Comparison of ENCODE assay signal across 24 cellular contexts in the genomic region with DNA sequence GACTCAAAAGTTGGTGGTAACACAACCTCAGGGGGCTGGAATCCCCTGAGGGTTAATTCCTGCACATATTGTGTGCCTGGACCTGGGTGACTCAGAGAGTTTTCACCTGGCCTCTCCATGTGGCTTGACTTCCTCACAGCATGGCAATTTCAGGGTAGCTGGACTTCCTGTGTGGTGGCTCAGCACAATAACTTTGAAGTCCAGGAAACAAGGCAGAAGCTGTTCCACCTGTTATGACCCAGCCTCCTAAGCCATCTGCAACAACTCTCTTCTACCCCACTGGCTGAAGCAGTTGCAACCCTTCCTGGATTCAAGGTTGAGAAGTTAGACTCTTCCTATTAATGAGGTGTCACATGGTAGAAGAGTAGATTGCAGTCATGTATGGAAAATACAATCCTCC.
"Had no signal": no experiment of that assay in that cellular context is flagged by ENCODE, and none has a peak within 500 bp of the region (broad histone marks: within the 10 kb centered on the region; RNA-seq: fewer than 3 reads in every experiment).

No MANE protein-coding gene starts in this region.

- H3K27ac Mint-ChIP-seq: activated CD4-positive, alpha-beta memory T cell treated with anti-CD3 and anti-CD28 coated beads, Interleukin-2, amount 10 ng/mL, durations not matched to agents 7 days and 5 days; activated CD4-positive, alpha-beta T cell treated with anti-CD3 and anti-CD28 coated beads, Interleukin-2, amount 10 ng/mL, durations not matched to agents 24 days and 14 days; activated naive CD8-positive, alpha-beta T cell; activated T-helper 1 cell treated with anti-CD3 and anti-CD28 coated beads, Interleukin-12 subunit alpha, Interleukin-12 subunit beta, Interleukin-2, Interleukin-4 antibody, amounts not matched to agents 30 ng/mL and 10 ng/mL and 1 ng/mL, durations not matched to agents 14 hours and 24 hours and 36 hours; mesothelial cell of epicardium; nephron progenitor cell; stimulated activated naive CD8-positive, alpha-beta T cell treated with anti-CD3 and anti-CD28 coated beads, Interleukin-15, Interleukin-2, amounts not matched to agents 100 ng/mL and 50 ng/mL, for 24 hours had no signal

- H3K9me3 Mint-ChIP-seq: central memory CD8-positive, alpha-beta T cell had no signal

- H3K36me3 Mint-ChIP-seq: mesothelial cell of epicardium had no signal

- H3K4me1 ChIP-seq: breast epithelium, colonic mucosa, pancreas, psoas muscle, right atrium auricular region, spleen, tibial artery had no signal

- ATAC-seq: activated CD4-positive, CD25-positive, alpha-beta regulatory T cell treated with anti-CD3 and anti-CD28 coated beads, Interleukin-2, amount 50 U/mL, for 24 hours; left ventricle myocardium superior; pancreas; psoas muscle had no signal

- H3K4me3 Mint-ChIP-seq: activated CD4-positive, alpha-beta memory T cell treated with anti-CD3 and anti-CD28 coated beads, Interleukin-2, amount 10 ng/mL, durations not matched to agents 7 days and 5 days; activated CD4-positive, alpha-beta T cell treated with anti-CD3 and anti-CD28 coated beads, Interleukin-2, amount 10 ng/mL, durations not matched to agents 24 days and 14 days; activated naive CD8-positive, alpha-beta T cell; activated T-helper 1 cell treated with anti-CD3 and anti-CD28 coated beads, Interleukin-12 subunit alpha, Interleukin-12 subunit beta, Interleukin-2, Interleukin-4 antibody, amounts not matched to agents 30 ng/mL and 10 ng/mL and 1 ng/mL, durations not matched to agents 14 hours and 24 hours and 36 hours; central memory CD8-positive, alpha-beta T cell; mesothelial cell of epicardium; nephron progenitor cell; stimulated activated naive CD8-positive, alpha-beta T cell treated with anti-CD3 and anti-CD28 coated beads, Interleukin-15, Interleukin-2, amounts not matched to agents 100 ng/mL and 50 ng/mL, for 24 hours had no signal

- H3K9me3 ChIP-seq: colonic mucosa, pancreas, psoas muscle, tibial artery had no signal

- H3K27me3 Mint-ChIP-seq: activated CD4-positive, alpha-beta memory T cell treated with anti-CD3 and anti-CD28 coated beads, Interleukin-2, amount 10 ng/mL, durations not matched to agents 7 days and 5 days; activated CD4-positive, alpha-beta T cell treated with anti-CD3 and anti-CD28 coated beads, Interleukin-2, amount 10 ng/mL, durations not matched to agents 24 days and 14 days; activated naive CD8-positive, alpha-beta T cell; central memory CD8-positive, alpha-beta T cell; stimulated activated naive CD8-positive, alpha-beta T cell treated with anti-CD3 and anti-CD28 coated beads, Interleukin-15, Interleukin-2, amounts not matched to agents 100 ng/mL and 50 ng/mL, for 24 hours had no signal

- H3K36me3 ChIP-seq: breast epithelium, colonic mucosa, pancreas, right atrium auricular region, spleen, tibial artery had no signal

- H3K27me3 ChIP-seq: breast epithelium, colonic mucosa, pancreas, right atrium auricular region, spleen, tibial artery had no signal

- H3K27ac ChIP-seq: breast epithelium, colonic mucosa, pancreas, psoas muscle, right atrium auricular region, spleen, tibial artery, VCaP had no signal

- DNase-seq: activated CD4-positive, alpha-beta memory T cell treated with anti-CD3 and anti-CD28 coated beads, Interleukin-2, amount 10 ng/mL, durations not matched to agents 7 days and 5 days; activated CD4-positive, alpha-beta T cell treated with anti-CD3 and anti-CD28 coated beads, Interleukin-2, amount 10 ng/mL, durations not matched to agents 24 days and 14 days; activated gamma-delta T cell treated with Interleukin-2 at 50 U/mL for 16 hours; amniotic stem cell; colonic mucosa; glutamatergic neuron; hippocampal formation; left ventricle myocardium superior; mammary epithelial cell; nephron progenitor cell; pancreas; psoas muscle; spleen; stimulated activated CD4-positive, alpha-beta T cell treated with anti-CD3 and anti-CD28 coated beads, Interleukin-4, amount 100 ng/mL, for 1 hour; tibial artery had no signal

- H3K4me3 ChIP-seq: breast epithelium, colonic mucosa, pancreas, psoas muscle, right atrium auricular region, spleen, tibial artery had no signal
